Comparison of ENCODE assay signal across 38 cellular contexts in the genomic region with DNA sequence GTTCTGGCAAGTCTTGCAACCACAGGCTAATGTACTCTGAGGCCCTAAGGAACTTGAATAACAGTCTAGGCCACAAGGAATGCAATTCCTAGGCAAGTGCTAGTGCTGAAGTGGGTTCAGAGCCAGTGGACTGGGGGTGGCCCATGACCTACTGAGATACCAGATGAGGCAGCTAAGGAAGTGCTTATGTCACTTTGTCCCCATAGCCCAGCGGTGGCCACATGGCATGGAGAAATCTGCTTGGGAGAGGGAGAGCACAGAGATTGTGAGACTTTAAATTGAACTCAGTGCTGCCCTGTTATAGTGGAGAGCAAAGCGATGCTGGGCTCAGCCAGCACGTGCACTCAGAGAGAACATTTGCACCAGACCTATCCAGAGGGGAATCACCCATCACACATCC.
"Had no signal": no experiment of that assay in that cellular context is flagged by ENCODE, and none has a peak within 500 bp of the region (broad histone marks: within the 10 kb centered on the region; RNA-seq: fewer than 3 reads in every experiment).

No MANE protein-coding gene starts in this region.

- H3K4me1 ChIP-seq: adrenal gland, ascending aorta had no signal

- H3K36me3 ChIP-seq: adrenal gland, ascending aorta, cardiac muscle cell had no signal

- H3K4me3 ChIP-seq: adrenal gland, ascending aorta, cardiac muscle cell had no signal

- H3K27me3 Mint-ChIP-seq: activated B cell treated with CpG ODN at 0.5 μM for 24 hours; activated CD4-positive, alpha-beta memory T cell treated with anti-CD3 and anti-CD28 coated beads for 36 hours; activated CD4-positive, alpha-beta T cell treated with anti-CD3 and anti-CD28 coated beads, Interleukin-2, amount 10 ng/mL, durations not matched to agents 24 days and 14 days; activated CD8-positive, alpha-beta T cell treated with anti-CD3 and anti-CD28 coated beads for 36 hours; activated naive CD8-positive, alpha-beta T cell treated with anti-CD3 and anti-CD28 coated beads for 36 hours; activated T-helper 17 cell treated with anti-CD3 and anti-CD28 coated beads, Interleukin-2, amount 50 U/mL, for 72 hours; central memory CD8-positive, alpha-beta T cell had no signal

- DNase-seq: activated B cell treated with CpG ODN at 0.5 μM for 24 hours; activated CD4-positive, alpha-beta memory T cell treated with anti-CD3 and anti-CD28 coated beads for 36 hours; activated CD4-positive, alpha-beta T cell treated with anti-CD3 and anti-CD28 coated beads for 4 hours; activated CD4-positive, alpha-beta T cell treated with anti-CD3 and anti-CD28 coated beads, Interleukin-2, amount 10 ng/mL, durations not matched to agents 24 days and 14 days; activated CD4-positive, alpha-beta T cell treated with anti-CD3 and anti-CD28 coated beads, Interleukin-2, amount 50 U/mL, for 1 hour; activated CD4-positive, alpha-beta T cell treated with anti-CD3 and anti-CD28 coated beads, Interleukin-2, amount 50 U/mL, for 4 hours; activated CD4-positive, CD25-positive, alpha-beta regulatory T cell treated with anti-CD3 and anti-CD28 coated beads, Interleukin-2, amount 50 U/mL, for 72 hours; activated CD8-positive, alpha-beta memory T cell treated with anti-CD3 and anti-CD28 coated beads, Interleukin-2, amount 50 U/mL, for 4 hours; activated CD8-positive, alpha-beta T cell treated with anti-CD3 and anti-CD28 coated beads for 36 hours; activated effector memory CD4-positive, alpha-beta T cell treated with anti-CD3 and anti-CD28 coated beads, Interleukin-2, amount 50 U/mL, for 16 hours; activated gamma-delta T cell treated with Interleukin-2 at 50 U/mL for 16 hours; activated naive CD4-positive, alpha-beta T cell; activated naive CD4-positive, alpha-beta T cell treated with anti-CD3 and anti-CD28 coated beads for 36 hours; activated naive CD4-positive, alpha-beta T cell treated with anti-CD3 and anti-CD28 coated beads, Interleukin-2, amount 50 U/mL, for 16 hours; activated naive CD8-positive, alpha-beta T cell treated with anti-CD3 and anti-CD28 coated beads for 36 hours; activated T-cell treated with anti-CD3 and anti-CD28 coated beads for 4 hours; activated T-cell treated with anti-CD3 and anti-CD28 coated beads, Interleukin-2, amount 50 U/mL, for 1 hour; activated T-cell treated with anti-CD3 and anti-CD28 coated beads, Interleukin-2, amount 50 U/mL, for 4 hours; activated T-cell treated with anti-CD3 and anti-CD28 coated beads, Interleukin-2, amount 50 U/mL, for 72 hours; adrenal gland; amniotic stem cell; caudate nucleus; cerebellar nuclear complex; T-helper 1 cell; T-helper 2 cell; T-helper 9 cell had no signal

- H3K9me3 ChIP-seq: adrenal gland had no signal

- H3K9me3 Mint-ChIP-seq: activated CD4-positive, alpha-beta T cell treated with anti-CD3 and anti-CD28 coated beads, Interleukin-2, amount 10 ng/mL, durations not matched to agents 24 days and 14 days; activated naive CD4-positive, alpha-beta T cell treated with anti-CD3 and anti-CD28 coated beads for 36 hours had no signal

- H3K27ac ChIP-seq: adrenal gland, ascending aorta, cardiac muscle cell, VCaP had no signal

- H3K4me1 Mint-ChIP-seq: activated B cell treated with CpG ODN at 0.5 μM for 24 hours; activated CD4-positive, alpha-beta T cell treated with anti-CD3 and anti-CD28 coated beads, Interleukin-2, amount 10 ng/mL, durations not matched to agents 24 days and 14 days; activated naive CD8-positive, alpha-beta T cell treated with anti-CD3 and anti-CD28 coated beads for 36 hours; activated T-helper 17 cell treated with anti-CD3 and anti-CD28 coated beads, Interleukin-2, amount 50 U/mL, for 72 hours; brain; central memory CD8-positive, alpha-beta T cell had no signal

- ATAC-seq: activated CD8-positive, alpha-beta T cell treated with anti-CD3 and anti-CD28 coated beads for 36 hours; activated naive CD4-positive, alpha-beta T cell treated with anti-CD3 and anti-CD28 coated beads, Interleukin-2, amount 50 U/mL, for 72 hours; activated T-cell treated with anti-CD3 and anti-CD28 coated beads, Interleukin-2, amount 50 U/mL, for 4 hours; activated T-cell treated with anti-CD3 and anti-CD28 coated beads, Interleukin-2, amount 50 U/mL, for 72 hours; activated T-helper 17 cell treated with anti-CD3 and anti-CD28 coated beads, Interleukin-2, amount 50 U/mL, for 72 hours had no signal

- H3K36me3 Mint-ChIP-seq: activated CD4-positive, alpha-beta memory T cell treated with anti-CD3 and anti-CD28 coated beads for 36 hours; activated naive CD8-positive, alpha-beta T cell treated with anti-CD3 and anti-CD28 coated beads for 36 hours; brain had no signal

- H3K27me3 ChIP-seq: adrenal gland, ascending aorta, cardiac muscle cell had no signal

- H3K4me3 Mint-ChIP-seq: activated B cell treated with CpG ODN at 0.5 μM for 24 hours; activated CD4-positive, alpha-beta memory T cell treated with anti-CD3 and anti-CD28 coated beads for 36 hours; activated CD4-positive, alpha-beta T cell treated with anti-CD3 and anti-CD28 coated beads, Interleukin-2, amount 10 ng/mL, durations not matched to agents 24 days and 14 days; activated CD8-positive, alpha-beta T cell treated with anti-CD3 and anti-CD28 coated beads for 36 hours; activated naive CD4-positive, alpha-beta T cell treated with anti-CD3 and anti-CD28 coated beads for 36 hours; activated naive CD8-positive, alpha-beta T cell treated with anti-CD3 and anti-CD28 coated beads for 36 hours; activated T-cell treated with anti-CD3 and anti-CD28 coated beads, Interleukin-2, amount 50 U/mL, for 4 hours; activated T-cell treated with anti-CD3 and anti-CD28 coated beads, Interleukin-2, amount 50 U/mL, for 72 hours; activated T-helper 1 cell treated with anti-CD3 and anti-CD28 coated beads, Interleukin-12 subunit alpha, Interleukin-12 subunit beta, Interleukin-2, Interleukin-4 antibody, amounts not matched to agents 30 ng/mL and 10 ng/mL and 1 ng/mL, durations not matched to agents 14 hours and 24 hours and 36 hours; activated T-helper 17 cell treated with anti-CD3 and anti-CD28 coated beads, Interleukin-2, amount 50 U/mL, for 72 hours; brain; central memory CD8-positive, alpha-beta T cell; T-helper 1 cell treated with Interleukin-12 subunit alpha and Interleukin-12 subunit beta and Interleukin-4 antibody, amounts not matched to agents 30 μg/mL and 1 μg/mL, for 36 hours; T-helper 2 cell treated with Interferon-gamma antibody and Interleukin-4, amounts not matched to agents 5 μg/mL and 100 μg/mL, for 36 hours had no signal

- H3K27ac Mint-ChIP-seq: activated B cell treated with CpG ODN at 0.5 μM for 24 hours; activated CD4-positive, alpha-beta memory T cell treated with anti-CD3 and anti-CD28 coated beads for 36 hours; activated CD4-positive, alpha-beta T cell treated with anti-CD3 and anti-CD28 coated beads, Interleukin-2, amount 10 ng/mL, durations not matched to agents 24 days and 14 days; activated CD8-positive, alpha-beta T cell treated with anti-CD3 and anti-CD28 coated beads for 36 hours; activated naive CD4-positive, alpha-beta T cell treated with anti-CD3 and anti-CD28 coated beads for 36 hours; activated naive CD4-positive, alpha-beta T cell treated with anti-CD3 and anti-CD28 coated beads, Interleukin-2, amount 50 U/mL, for 72 hours; activated naive CD8-positive, alpha-beta T cell treated with anti-CD3 and anti-CD28 coated beads for 36 hours; activated T-cell treated with anti-CD3 and anti-CD28 coated beads, Interleukin-2, amount 50 U/mL, for 72 hours; activated T-helper 1 cell treated with anti-CD3 and anti-CD28 coated beads, Interleukin-12 subunit alpha, Interleukin-12 subunit beta, Interleukin-2, Interleukin-4 antibody, amounts not matched to agents 30 ng/mL and 10 ng/mL and 1 ng/mL, durations not matched to agents 14 hours and 24 hours and 36 hours; activated T-helper 17 cell treated with anti-CD3 and anti-CD28 coated beads, Interleukin-2, amount 50 U/mL, for 72 hours; brain; T-helper 1 cell treated with Interleukin-12 subunit alpha and Interleukin-12 subunit beta and Interleukin-4 antibody, amounts not matched to agents 30 μg/mL and 1 μg/mL, for 36 hours; T-helper 2 cell treated with Interferon-gamma antibody and Interleukin-4, amounts not matched to agents 5 μg/mL and 100 μg/mL, for 36 hours had no signal

- FAIRE-seq: bronchial epithelial cell, TTC549 had no signal
